ENCODE assay signal across 1 cellular context in genomic region chr2:178871536-178871935, GRCh38.
TF ChIP-seq lines count a peak whose summit lies in the region.

No MANE protein-coding gene starts in this region.

TF ChIP-seq in H1, 55 proteins besides CTCF, POLR2A, EP300 and RAD21:
- TF ChIP-seq SP1 (IDR thresholded peaks at IDR 0.05; ENCODE audit: low read depth, low read length) = no peak
- TF ChIP-seq TEAD4 (IDR thresholded peaks at IDR 0.05; ENCODE audit: low read depth, low read length) = no peak
- no peak for TF ChIP-seq BCL11A (IDR thresholded peaks at IDR 0.05; ENCODE audit: low read depth in 2 of 2, low read length in 2 of 2)
- TF ChIP-seq SIX5 (IDR thresholded peaks at IDR 0.05; ENCODE audit: low read depth, low read length) = no peak
- TF ChIP-seq CTBP2 (IDR thresholded peaks at IDR 0.05; ENCODE audit: borderline replicate concordance, insufficient read depth, insufficient read length, low read length) = no peak
- no peak for TF ChIP-seq SIN3A (conservative IDR thresholded peaks at IDR 0.05 in 1 of 2, IDR thresholded peaks at IDR 0.05 in 1 of 2; ENCODE audit: low read depth in 1 of 2, low read length in 2 of 2)
- TF ChIP-seq EZH2 (IDR thresholded peaks at IDR 0.05; ENCODE audit: low read depth, low read length, severe bottlenecking) = no peak
- TF ChIP-seq RXRA (IDR thresholded peaks at IDR 0.05; ENCODE audit: insufficient read depth, low read depth, low read length) = no peak
- TF ChIP-seq BRCA1 (IDR thresholded peaks at IDR 0.05; ENCODE audit: low read depth, low read length) = no peak
- TF ChIP-seq NRF1 (IDR thresholded peaks at IDR 0.05; ENCODE audit: low read depth, low read length) = no peak
- TF ChIP-seq CHD1 (IDR thresholded peaks at IDR 0.05; ENCODE audit: low read depth, low read length) = no peak
- no peak for TF ChIP-seq SRF (IDR thresholded peaks at IDR 0.05; ENCODE audit: low read depth, low read length)
- no peak for TF ChIP-seq RFX5 (IDR thresholded peaks at IDR 0.05; ENCODE audit: borderline replicate concordance, low read depth, low read length)
- TF ChIP-seq ASH2L (IDR thresholded peaks at IDR 0.05; ENCODE audit: low read length) = no peak
